In the genomic region with DNA sequence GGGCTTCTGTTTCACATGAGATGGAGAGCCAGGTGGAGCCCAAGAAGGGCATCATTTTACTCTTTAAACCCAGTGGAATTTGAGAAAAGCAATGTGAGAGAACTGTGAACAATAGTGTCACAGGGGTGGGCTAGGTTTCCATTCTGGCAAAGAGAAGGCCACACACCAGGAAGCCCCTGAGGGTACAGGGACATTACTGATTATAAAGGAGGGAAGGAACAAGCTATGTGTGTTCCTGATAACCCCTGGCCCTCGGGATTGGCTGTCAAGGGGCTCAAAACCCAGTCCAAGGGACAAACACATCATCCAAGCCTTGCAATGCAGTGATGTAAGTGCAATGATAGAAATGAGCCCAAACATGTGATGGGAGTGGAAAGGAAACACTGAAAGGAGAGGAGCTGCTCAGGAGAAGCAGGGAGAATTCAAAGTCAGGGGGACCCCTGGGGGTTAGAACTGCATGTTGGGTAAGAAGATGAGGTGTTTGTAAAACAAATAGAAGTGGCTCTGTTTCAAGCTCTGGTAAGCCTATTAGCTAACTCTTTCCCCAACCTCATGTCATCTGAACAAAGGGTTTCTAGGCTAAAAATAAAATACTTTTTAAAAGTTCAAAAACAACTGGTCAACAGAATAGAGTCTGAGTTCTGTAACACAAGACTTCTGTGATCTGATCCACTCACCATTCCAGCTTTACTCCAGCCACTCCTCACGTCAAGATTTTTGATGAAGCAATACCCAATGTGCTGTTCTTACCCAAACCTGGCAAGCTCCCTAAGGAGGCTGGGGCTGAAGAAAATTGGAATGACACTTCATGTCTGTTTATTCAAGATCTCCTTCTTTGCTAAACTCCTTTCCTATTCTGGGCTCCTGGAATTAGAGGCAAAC, we compare ENCODE assay signal across 16 cellular contexts. TPM values are rescaled to one million over a fixed set of nuclear protein-coding genes. Genes with fewer than 3 reads are reported as not detected.
DNase-seq lines count a peak whose midpoint lies in the region; ATAC-seq and TF ChIP-seq lines count a peak whose summit lies in the region.
"Had no signal": no experiment of that assay in that cellular context is flagged by ENCODE, and none has a peak within 500 bp of the region (broad histone marks: within the 10 kb centered on the region; RNA-seq: fewer than 3 reads in every experiment).

No MANE protein-coding gene starts in this region.

- H3K4me3 ChIP-seq in GM23338 = no peak overlapping the region
- no peak overlapping the region for H3K4me3 ChIP-seq in SJCRH30
- no peak overlapping the region for H3K4me3 ChIP-seq in fibroblast of pulmonary artery (replicated peaks; ENCODE audit: low read depth, low read length)
- no peak overlapping the region for H3K4me3 ChIP-seq in prostate gland
- H3K4me3 ChIP-seq: body of pancreas, SJSA1 had no signal

- H4K20me1 ChIP-seq in GM23338 (replicated peaks; ENCODE audit: insufficient read depth) = no peaks in the 10 kb centered on the region

- peaks cover 14% of the 10 kb centered on the region for H3K36me3 Mint-ChIP-seq in GM23338 (ENCODE audit: low read depth)

- H3F3A ChIP-seq in GM23338 (replicated peaks; ENCODE audit: low read depth) = no peaks in the 10 kb centered on the region

- H3K9me3 Mint-ChIP-seq in GM23338 = peaks cover 22% of the 10 kb centered on the region

- no peak overlapping the region for H3K4me3 Mint-ChIP-seq in GM23338
- H3K4me3 Mint-ChIP-seq: activated naive CD4-positive, alpha-beta T cell treated with anti-CD3 and anti-CD28 coated beads for 36 hours; naive thymus-derived CD4-positive, alpha-beta T cell had no signal

- no peak overlapping the region for H3K27ac Mint-ChIP-seq in GM23338
- H3K27ac Mint-ChIP-seq: activated naive CD4-positive, alpha-beta T cell treated with anti-CD3 and anti-CD28 coated beads for 36 hours; naive thymus-derived CD4-positive, alpha-beta T cell had no signal

- H2AFZ ChIP-seq in GM23338 = peak overlapping the region; percentile 93

- no peak overlapping the region for H3K27ac ChIP-seq in GM23338 (ENCODE audit: low read depth)
- peak overlapping the region; percentile 56 for H3K27ac ChIP-seq in SJCRH30
- no peak overlapping the region for H3K27ac ChIP-seq in prostate gland
- H3K27ac ChIP-seq: body of pancreas, SJSA1 had no signal

- H3K9me3 ChIP-seq in SJCRH30 (replicated peaks) = no peaks in the 10 kb centered on the region; the same call in 1 of the 2 replicates
- no peaks in the 10 kb centered on the region for H3K9me3 ChIP-seq in prostate gland
- H3K9me3 ChIP-seq: body of pancreas, Caco-2, SJSA1 had no signal

- no peaks in the 10 kb centered on the region for H3K9me2 ChIP-seq in GM23338 (ENCODE audit: insufficient read depth)

- H3K36me3 ChIP-seq in GM23338 (ENCODE audit: insufficient read depth) (peaks cover 12% of the 10 kb centered on the region; the same call in 1 of the 2 replicates), SJCRH30 (no peaks in the 10 kb centered on the region), prostate gland (no peaks in the 10 kb centered on the region)
- H3K36me3 ChIP-seq: SJSA1 had no signal

- intact Hi-C loops in prostate gland (cut with DNase I) = no loop called here

- DNase-seq in GM23338 (ENCODE audit: low spot score) = no peak
- peak; percentile 76 to 84 for DNase-seq in SJCRH30
- DNase-seq in fibroblast of pulmonary artery (ENCODE audit: low read depth) = peak; percentile 31
- peak; percentile 3 for DNase-seq in renal cortical epithelial cell (ENCODE audit: low read depth)
- DNase-seq in prostate gland (ENCODE audit: low spot score) = no peak
- no peak for DNase-seq in glomerular visceral epithelial cell (ENCODE audit: extremely low spot score)
- DNase-seq: activated CD4-positive, alpha-beta T cell treated with anti-CD3 and anti-CD28 coated beads for 1 hour; activated CD8-positive, alpha-beta memory T cell treated with anti-CD3 and anti-CD28 coated beads, Interleukin-2, amount 50 U/mL, for 4 hours; activated naive CD4-positive, alpha-beta T cell treated with anti-CD3 and anti-CD28 coated beads for 36 hours; Caco-2; naive thymus-derived CD4-positive, alpha-beta T cell; NCI-H1930; NCI-H510A had no signal

- H3K27me3 ChIP-seq in GM23338 (ENCODE audit: insufficient read depth) = no peaks in the 10 kb centered on the region
- H3K27me3 ChIP-seq in SJCRH30 = no peaks in the 10 kb centered on the region
- no peaks in the 10 kb centered on the region for H3K27me3 ChIP-seq in prostate gland (replicated peaks; ENCODE audit: insufficient read depth)
- H3K27me3 ChIP-seq: body of pancreas, SJSA1 had no signal

- no peak for TF ChIP-seq POLR2A in prostate gland (IDR thresholded peaks at IDR 0.05)

- H3K4me1 ChIP-seq in GM23338 (ENCODE audit: insufficient read depth) = peaks cover 45% of the 10 kb centered on the region
- H3K4me1 ChIP-seq in SJCRH30 = peaks cover 16% of the 10 kb centered on the region
- H3K4me1 ChIP-seq in prostate gland (replicated peaks) = no peaks in the 10 kb centered on the region
- H3K4me1 ChIP-seq: body of pancreas, Caco-2, SJSA1 had no signal

- H3K4me1 Mint-ChIP-seq in GM23338 = peaks cover 34% of the 10 kb centered on the region

- no peaks in the 10 kb centered on the region for H3K27me3 Mint-ChIP-seq in GM23338 (ENCODE audit: insufficient read depth, low read depth, poor library complexity)
- H3K27me3 Mint-ChIP-seq: naive thymus-derived CD4-positive, alpha-beta T cell had no signal

- peak; percentile 42; the same call in 2 of the 3 replicates for ATAC-seq in GM23338
- ATAC-seq in GM21381 (IDR thresholded peaks at IDR 0.05; ENCODE audit: unreplicated experiment) = no peak
- ATAC-seq: body of pancreas; naive thymus-derived CD4-positive, alpha-beta T cell had no signal

- no peak for TF ChIP-seq CTCF in GM23338 (conservative IDR thresholded peaks at IDR 0.05; ENCODE audit: low read depth in 2 of 2)
- no peak for TF ChIP-seq CTCF in fibroblast of pulmonary artery (IDR thresholded peaks at IDR 0.05; ENCODE audit: low read length, missing control alignments)
- TF ChIP-seq CTCF in prostate gland (IDR thresholded peaks at IDR 0.05) = no peak

- 0 out of 2 replicates have a peak overlapping the region, but pooled peaks have one; percentile 37 for H3K4me2 ChIP-seq in GM23338

- no peaks in the 10 kb centered on the region for H3K79me2 ChIP-seq in GM23338 (replicated peaks; ENCODE audit: insufficient read depth)

- WGBS in prostate gland = 44% methylated on average over 2 of the region's 2 CpGs

TF ChIP-seq in GM23338, 12 proteins besides CTCF, POLR2A, EP300 and RAD21 (continues in another document):
- TF ChIP-seq EZH2 (IDR thresholded peaks at IDR 0.05; ENCODE audit: low read depth, unreplicated experiment) = no peak
- TF ChIP-seq, protein P1, sequence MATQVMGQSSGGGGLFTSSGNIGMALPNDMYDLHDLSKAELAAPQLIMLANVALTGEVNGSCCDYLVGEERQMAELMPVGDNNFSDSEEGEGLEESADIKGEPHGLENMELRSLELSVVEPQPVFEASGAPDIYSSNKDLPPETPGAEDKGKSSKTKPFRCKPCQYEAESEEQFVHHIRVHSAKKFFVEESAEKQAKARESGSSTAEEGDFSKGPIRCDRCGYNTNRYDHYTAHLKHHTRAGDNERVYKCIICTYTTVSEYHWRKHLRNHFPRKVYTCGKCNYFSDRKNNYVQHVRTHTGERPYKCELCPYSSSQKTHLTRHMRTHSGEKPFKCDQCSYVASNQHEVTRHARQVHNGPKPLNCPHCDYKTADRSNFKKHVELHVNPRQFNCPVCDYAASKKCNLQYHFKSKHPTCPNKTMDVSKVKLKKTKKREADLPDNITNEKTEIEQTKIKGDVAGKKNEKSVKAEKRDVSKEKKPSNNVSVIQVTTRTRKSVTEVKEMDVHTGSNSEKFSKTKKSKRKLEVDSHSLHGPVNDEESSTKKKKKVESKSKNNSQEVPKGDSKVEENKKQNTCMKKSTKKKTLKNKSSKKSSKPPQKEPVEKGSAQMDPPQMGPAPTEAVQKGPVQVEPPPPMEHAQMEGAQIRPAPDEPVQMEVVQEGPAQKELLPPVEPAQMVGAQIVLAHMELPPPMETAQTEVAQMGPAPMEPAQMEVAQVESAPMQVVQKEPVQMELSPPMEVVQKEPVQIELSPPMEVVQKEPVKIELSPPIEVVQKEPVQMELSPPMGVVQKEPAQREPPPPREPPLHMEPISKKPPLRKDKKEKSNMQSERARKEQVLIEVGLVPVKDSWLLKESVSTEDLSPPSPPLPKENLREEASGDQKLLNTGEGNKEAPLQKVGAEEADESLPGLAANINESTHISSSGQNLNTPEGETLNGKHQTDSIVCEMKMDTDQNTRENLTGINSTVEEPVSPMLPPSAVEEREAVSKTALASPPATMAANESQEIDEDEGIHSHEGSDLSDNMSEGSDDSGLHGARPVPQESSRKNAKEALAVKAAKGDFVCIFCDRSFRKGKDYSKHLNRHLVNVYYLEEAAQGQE (IDR thresholded peaks at IDR 0.05; ENCODE audit: unreplicated experiment) = no peak
- no peak for TF ChIP-seq STAT1 (IDR thresholded peaks at IDR 0.05; ENCODE audit: unreplicated experiment)
- TF ChIP-seq NANOG (IDR thresholded peaks at IDR 0.05; ENCODE audit: borderline replicate concordance) = no peak
- no peak for TF ChIP-seq JUNB (IDR thresholded peaks at IDR 0.05; ENCODE audit: unreplicated experiment)
- no peak for TF ChIP-seq ZNF331 (CRISPR knock-in tag; IDR thresholded peaks at IDR 0.05; ENCODE audit: low read depth)

RNA-seq across cellular contexts. Expression of a gene that starts 51.1 kb away (rescaled TPM):
- total RNA-seq in GM23338 (2014; rRNA removed; shearing (Covaris generic)) = 0.31 and 1.7 TPM in 2 replicates
- 0.43 and 0.79 TPM in 2 replicates for polyA plus RNA-seq in GM23338 (2016; fragmentation: Nextera tagmentation; extraction: Ambion mirVana)
- not detected in 2 replicates for total RNA-seq in SJCRH30 (2014; rRNA removed; shearing (Covaris generic))
- total RNA-seq in renal cortical epithelial cell (0.10 and 1.7 TPM in 2 replicates), prostate gland (1 to 10 TPM in 1 of 2 donors, under 1 TPM in 1; 0.18 to 1.6 TPM)
- total RNA-seq: SJSA1 had no signal

Comparison
In these comparisons a context has a peak if more than half of its experiments do, and no peak if none do; other contexts are left out.
1. DNase-seq: peak in SJCRH30 (2 of 2), fibroblast of pulmonary artery (single experiment) and renal cortical epithelial cell (single experiment); none in GM23338 (single experiment), prostate gland (single experiment) and glomerular visceral epithelial cell (single experiment).